Comparison of ENCODE assay signal across 8 cellular contexts in genomic region chr20:1326031-1326930, GRCh38. TPM values are rescaled to one million over a fixed set of nuclear protein-coding genes. Genes with fewer than 3 reads are reported as not detected.
A peak's percentile ranks its signal among the peaks of the same experiment; 100 is the strongest.
DNase-seq lines count a peak whose midpoint lies in the region; ATAC-seq and TF ChIP-seq lines count a peak whose summit lies in the region.

No MANE protein-coding gene starts in this region.

- H3K9ac ChIP-seq in HUES64 (ENCODE audit: low read depth, low read length), result peak overlapping the region; percentile 98

- no peaks in the 10 kb centered on the region for H3K9me3 ChIP-seq in HUES64 (ENCODE audit: insufficient read depth, low read depth, low read length)

- DNase-seq in dermis microvascular lymphatic vessel endothelial cell (ENCODE audit: low read depth in 2 of 2) (peak; percentile 33 to 64), mesenteric fat pad (ENCODE audit: low spot score) (peak; percentile 60), NCI-H2227 treated with DMSO at 0.1 percent for 48 hours (lab: John Stamatoyannopoulos, UW) (no peak), pons (ENCODE audit: low spot score) (no peak)

- no peaks in the 10 kb centered on the region for H3K36me3 ChIP-seq in HUES64 (ENCODE audit: insufficient read depth, low read length)

- TF ChIP-seq CTCF in 22Rv1 (IDR thresholded peaks at IDR 0.05), result no peak

- H3K27ac ChIP-seq in 22Rv1, result peak overlapping the region; percentile 64
- peak overlapping the region; percentile 91 for H3K27ac ChIP-seq in HUES64 (ENCODE audit: low read depth, low read length)

- H3K27me3 ChIP-seq in HUES64 (ENCODE audit: insufficient read depth, low read length), result no peaks in the 10 kb centered on the region

- H3K4me1 ChIP-seq in HUES64 (ENCODE audit: insufficient read depth, low read length), result peaks cover 7% of the 10 kb centered on the region; the same call in 1 of the 2 replicates

- peak overlapping the region; percentile 95 for H3K4me3 ChIP-seq in HUES64 (ENCODE audit: low read length)

- no peak for ATAC-seq in HG02571 (IDR thresholded peaks at IDR 0.05; ENCODE audit: unreplicated experiment)
- ATAC-seq in HG02981 (IDR thresholded peaks at IDR 0.05; ENCODE audit: unreplicated experiment), result no peak

- WGBS in HUES64, result 48% methylated on average over 10 of the region's 10 CpGs

RNA-seq across cellular contexts. Expression of gene SDCBP2, which starts 2.7 kb away (rescaled TPM):
- polyA plus RNA-seq in HUES64 (2013, experiment 1 of 2), result 1.3 TPM
- polyA plus RNA-seq in HUES64 (2013, experiment 2 of 2), result 1.8 TPM
- total RNA-seq in dermis microvascular lymphatic vessel endothelial cell (4.0 and 4.3 TPM in 2 replicates), mesenteric fat pad (7.2 TPM)

Comparison
In these comparisons a context has a peak if more than half of its experiments do, and no peak if none do; other contexts are left out.
1. DNase-seq: peak in dermis microvascular lymphatic vessel endothelial cell (2 of 2) and mesenteric fat pad (single experiment); none in NCI-H2227 treated with DMSO at 0.1 percent for 48 hours (single experiment) and pons (single experiment).